11 cellular contexts compared by ENCODE assay signal in genomic region chr12:8037947-8038346, GRCh38. TPM values are rescaled to one million over a fixed set of nuclear protein-coding genes. Genes with fewer than 3 reads are reported as not detected.
DNase-seq lines count a peak whose midpoint lies in the region; ATAC-seq, FAIRE-seq and TF ChIP-seq lines count a peak whose summit lies in the region.
"Had no signal": no experiment of that assay in that cellular context is flagged by ENCODE, and none has a peak within 500 bp of the region (broad histone marks: within the 10 kb centered on the region; RNA-seq: fewer than 3 reads in every experiment).

No MANE protein-coding gene starts in this region.

- H3K4me3 ChIP-seq in left ventricle myocardium inferior (peak overlapping the region; percentile 97), K562 (no peak overlapping the region), mesendoderm (ENCODE audit: low read length) (no peak overlapping the region), upper lobe of left lung (peak overlapping the region in 1 of 4 donors; percentile 26)
- H3K4me3 ChIP-seq: MG63 had no signal

- ATAC-seq in K562 = no peak
- ATAC-seq in upper lobe of left lung (ENCODE audit: low FRiP score in 2 of 2) = no peak
- ATAC-seq in HG02798 (IDR thresholded peaks at IDR 0.05; ENCODE audit: poor library complexity, unreplicated experiment) = no peak

- H2BK5ac ChIP-seq in mesendoderm (ENCODE audit: low read length) = peak overlapping the region; percentile 53

- no peak overlapping the region for H2BK15ac ChIP-seq in mesendoderm (replicated peaks; ENCODE audit: low read depth)

- H3K9ac ChIP-seq in K562 (ENCODE audit: insufficient read depth in 1 of 2, low read depth in 2 of 2, low read length in 2 of 2) (no peak overlapping the region; a peak in 1 of 4 replicates), mesendoderm (ENCODE audit: low read length) (peak overlapping the region; percentile 12)

- H3K36me3 ChIP-seq in left ventricle myocardium inferior (peaks cover 32% of the 10 kb centered on the region), K562 (ENCODE audit: control insufficient read depth, insufficient read depth, low read length) (peaks cover 25% of the 10 kb centered on the region; the same call in 1 of the 3 replicates), mesendoderm (ENCODE audit: control insufficient read depth, insufficient read depth, low read length) (no peaks in the 10 kb centered on the region), upper lobe of left lung (peaks cover 7 to 37% (median 29%) of the 10 kb centered on the region in 4 donors)

- H3K27ac ChIP-seq in left ventricle myocardium inferior (replicated peaks) = peak overlapping the region; percentile 97
- no peak overlapping the region for H3K27ac ChIP-seq in K562 (ENCODE audit: extremely low read depth, low read depth, low read length)
- H3K27ac ChIP-seq in mesendoderm (ENCODE audit: low read depth, low read length) = no peak overlapping the region
- peak overlapping the region in 3 of 4 donors; percentile 61 to 70 (median 64) for H3K27ac ChIP-seq in upper lobe of left lung

- H3K4ac ChIP-seq in mesendoderm (ENCODE audit: low read depth, low read length) = no peak overlapping the region

- no peaks in the 10 kb centered on the region; the same call in 1 of the 2 replicates for H4K20me1 ChIP-seq in K562 (replicated peaks; ENCODE audit: control insufficient read depth, insufficient read depth, low read length)

- POLR2A ChIA-PET in K562 (lab: Yijun Ruan, JAX) = interaction anchor here (0.7 to 1.8 kb wide), 3 partner anchors 11 to 44 kb away, joined by 3 to 6 read pairs (median 4); partner anchors contain the start of gene C3AR1

- TF ChIP-seq POLR2A in K562 (conservative IDR thresholded peaks at IDR 0.05) = no peak
- no peak for TF ChIP-seq POLR2A in upper lobe of left lung (IDR thresholded peaks at IDR 0.05)

- CTCF ChIA-PET in K562 (lab: Yijun Ruan, JAX; ENCODE audit: low intra/inter-chr PET ratio) = no interaction called here

- DNase-seq in left ventricle myocardium inferior = no peak
- no peak for DNase-seq in cardiac septum (ENCODE audit: low spot score)
- peak in 3 of 4 experiments; percentile 20 to 38 (median 22) for DNase-seq in K562 (ENCODE audit: extremely low read depth in 1 of 4, low spot score in 3 of 4)
- DNase-seq in mesendoderm = no peak
- DNase-seq in upper lobe of left lung = no peak
- no peak for DNase-seq in DMS53 (lab: John Stamatoyannopoulos, UW)
- DNase-seq in NCI-H1694 (lab: John Stamatoyannopoulos, UW) = no peak
- DNase-seq: effector memory CD4-positive, alpha-beta T cell; MG63 had no signal

- peaks cover 19% of the 10 kb centered on the region for H3K79me1 ChIP-seq in mesendoderm (ENCODE audit: low read length)

- H3K79me2 ChIP-seq in K562 (ENCODE audit: control insufficient read depth, insufficient read depth, low read length) (peaks cover 41% of the 10 kb centered on the region), mesendoderm (ENCODE audit: control insufficient read depth, insufficient read depth, low read length) (peaks cover 7% of the 10 kb centered on the region)

- H2AFZ ChIP-seq in K562 (ENCODE audit: low read depth, low read length) = no peak overlapping the region

- WGBS in K562 (ENCODE audit: insufficient coverage, low coverage, missing lambda C conversion rate) = 10% methylated on average over 1 of the region's 6 CpGs
- WGBS in mesendoderm (ENCODE audit: extremely low coverage, insufficient coverage, low lambda C conversion rate) = no CpG with 5 or more reads among the region's 6 CpGs
- WGBS in upper lobe of left lung, 2 donors = 64 to 65% methylated on average over 6 of the region's 6 CpGs

- H3K9me3 ChIP-seq in left ventricle myocardium inferior (replicated peaks) = no peaks in the 10 kb centered on the region
- H3K9me3 ChIP-seq in K562 (replicated peaks; ENCODE audit: control insufficient read depth, insufficient read depth, low read depth, low read length) = no peaks in the 10 kb centered on the region
- H3K9me3 ChIP-seq in upper lobe of left lung = no peaks in the 10 kb centered on the region
- H3K9me3 ChIP-seq: MG63 had no signal

- H3K4me1 ChIP-seq in left ventricle myocardium inferior (peaks cover 72% of the 10 kb centered on the region), K562 (replicated peaks in 1 of 2; ENCODE audit: control insufficient read depth in 2 of 2, insufficient read depth in 2 of 2, low read length in 2 of 2) (peaks cover 35 to 54% of the 10 kb centered on the region in 2 experiments), mesendoderm (ENCODE audit: control insufficient read depth, low read depth, low read length) (peaks cover 47% of the 10 kb centered on the region), upper lobe of left lung (peaks cover 59 to 62% (median 61%) of the 10 kb centered on the region in 4 donors)

- intact Hi-C loops in left ventricle myocardium inferior (cut with micrococcal nuclease) = no loop called here
- intact Hi-C loops in cardiac septum (cut with DNase I) = no loop called here
- intact Hi-C loops in K562 (cut with micrococcal nuclease) = no loop called here

- H4K5ac ChIP-seq in mesendoderm (ENCODE audit: low read length) = no peak overlapping the region

- H2BK120ac ChIP-seq in mesendoderm (ENCODE audit: low read depth, low read length) = no peak overlapping the region

- H3K56ac ChIP-seq in mesendoderm (ENCODE audit: low read length) = peak overlapping the region; percentile 47

- peaks cover 2% of the 10 kb centered on the region for H3K9me1 ChIP-seq in K562 (ENCODE audit: control insufficient read depth, insufficient read depth, low read length)

- BruUV-seq in K562 (replicated peaks; lab: Mats Ljungman, UMichigan) = no TSS peak

- TF ChIP-seq RAD21 in K562 (CRISPR knock-in tag; conservative IDR thresholded peaks at IDR 0.05 in 1 of 2, IDR thresholded peaks at IDR 0.05 in 1 of 2) = no peak

- TF ChIP-seq EP300 in K562 (IDR thresholded peaks at IDR 0.05; ENCODE audit: low read length) (no peak), upper lobe of left lung (IDR thresholded peaks at IDR 0.05) (no peak)

- H3K4me2 ChIP-seq in K562 (ENCODE audit: insufficient read depth, low read length) = peak overlapping the region; percentile 73
- peak overlapping the region; percentile 28 for H3K4me2 ChIP-seq in mesendoderm (ENCODE audit: low read length)

- H3K27me3 ChIP-seq in left ventricle myocardium inferior (ENCODE audit: low read depth) (no peaks in the 10 kb centered on the region), K562 (ENCODE audit: control insufficient read depth in 2 of 2, insufficient read depth in 2 of 2, low read length in 2 of 2) (no peaks in the 10 kb centered on the region; a peak in 1 of 5 replicates), mesendoderm (ENCODE audit: insufficient read depth, low read length, poor library complexity) (no peaks in the 10 kb centered on the region), upper lobe of left lung (no peaks in the 10 kb centered on the region)
- H3K27me3 ChIP-seq: MG63 had no signal

- TF ChIP-seq CTCF in left ventricle myocardium inferior (IDR thresholded peaks at IDR 0.05; ENCODE audit: borderline replicate concordance) (no peak), K562 (IDR thresholded peaks at IDR 0.05 in 2 of 3, conservative IDR thresholded peaks at IDR 0.05 in 1 of 3; ENCODE audit: insufficient read depth in 2 of 3, low read depth in 1 of 3, low read length in 3 of 3) (no peak), upper lobe of left lung (IDR thresholded peaks at IDR 0.05) (no peak)

- no peak overlapping the region for H3K23ac ChIP-seq in mesendoderm (ENCODE audit: low read length)

- in situ Hi-C loops in K562 (cut with MboI) = no loop called here

- FAIRE-seq in K562 (lab: Jason Lieb, UNC) = peak; percentile 55

- no peak overlapping the region for H3K18ac ChIP-seq in mesendoderm (ENCODE audit: low read length)

- peak overlapping the region; percentile 24 for H2AK5ac ChIP-seq in mesendoderm (ENCODE audit: low read length)

- H4K8ac ChIP-seq in mesendoderm (ENCODE audit: low read depth, low read length) = no peak overlapping the region

RNA-seq across cellular contexts. Expression of gene FOXJ2, which starts 5.4 kb away (rescaled TPM):
- total RNA-seq in left ventricle myocardium inferior = 22.1 TPM
- total RNA-seq in cardiac septum = 25.1 TPM
- 4.7 and 7.3 TPM in 2 replicates for total RNA-seq in K562 (2011; cell fraction: chromatin; rRNA removed; ENCODE audit: low replicate concordance)
- total RNA-seq in K562 (2011; cell fraction: nucleolus; rRNA removed) = 4.7 and 4.9 TPM in 2 replicates
- 4.8 and 7.8 TPM in 2 replicates for total RNA-seq in K562 (2011; cell fraction: nucleoplasm; rRNA removed)
- total RNA-seq in K562 (2014; rRNA removed) = 2.9 and 4.0 TPM in 2 replicates
- total RNA-seq in K562 (2014; rRNA removed; fragmentation: Illumina TruSeq; extraction: Trizol) = 1.9 and 2.1 TPM in 2 replicates
- total RNA-seq in K562 (2015; rRNA removed; fragmentation: Illumina TruSeq; extraction: Trizol) = 2.4 and 2.5 TPM in 2 replicates
- 6.6 and 6.8 TPM in 2 replicates for total RNA-seq in K562 (2021)
- polyA plus RNA-seq in K562 (2011; rRNA removed) = 2.3 and 3.2 TPM in 2 replicates
- polyA plus RNA-seq in K562 (2011; cell fraction: cytosol; rRNA removed) = 1.6 and 2.1 TPM in 2 replicates
- 4.8 and 7.3 TPM in 2 replicates for polyA plus RNA-seq in K562 (2011; cell fraction: nucleus; rRNA removed)
- 5.1 and 6.6 TPM in 2 replicates for polyA plus RNA-seq in K562 (2012)
- polyA plus RNA-seq in K562 (2014; fragmentation: Illumina TruSeq; extraction: Trizol) = 5.7 and 7.5 TPM in 2 replicates
- 1 to 10 TPM; 1.0 to 1.1 TPM for polyA plus RNA-seq in K562 (2014; fragmentation: Nextera tagmentation; extraction: Ambion mirVana)
- polyA plus RNA-seq in K562 (2014; rRNA removed) = 3.7 and 4.2 TPM in 2 replicates
- polyA minus RNA-seq in K562 (2011; rRNA and poly(A)+ RNA removed) = 2.2 TPM in 2 replicates
- 2.2 and 3.4 TPM in 2 replicates for polyA minus RNA-seq in K562 (2011; cell fraction: cytosol; rRNA and poly(A)+ RNA removed)
- polyA minus RNA-seq in K562 (2011; cell fraction: nucleus; rRNA and poly(A)+ RNA removed) = 1.6 and 2.4 TPM in 2 replicates
- 6.4 TPM for polyA plus RNA-seq in mesendoderm (2013, experiment 1 of 2)
- 6.6 TPM for polyA plus RNA-seq in mesendoderm (2013, experiment 2 of 2)
- total RNA-seq in upper lobe of left lung = 10 to 100 TPM; 14.7 to 25.1 (median 18.4) TPM

RNA-seq across cellular contexts. Expression of gene C3AR1, which starts 28.2 kb away (rescaled TPM):
- total RNA-seq in left ventricle myocardium inferior (5.5 TPM), cardiac septum (4.2 TPM), K562 (2014; rRNA removed) (2.2 and 2.5 TPM in 2 replicates), K562 (2014; rRNA removed; fragmentation: Illumina TruSeq; extraction: Trizol) (3.7 and 3.8 TPM in 2 replicates), K562 (2015; rRNA removed; fragmentation: Illumina TruSeq; extraction: Trizol) (2.4 and 2.5 TPM in 2 replicates), K562 (2021) (3.5 and 3.9 TPM in 2 replicates), upper lobe of left lung (10 to 100 TPM in 5 of 6 donors, 1 to 10 TPM in 1; 2.4 to 68.7 (median 23.5) TPM)
- 8.0 and 9.9 TPM in 2 replicates for total RNA-seq in K562 (2011; cell fraction: chromatin; rRNA removed; ENCODE audit: low replicate concordance)
- total RNA-seq in K562 (2011; cell fraction: nucleolus; rRNA removed) = 8.6 and 12.2 TPM in 2 replicates
- total RNA-seq in K562 (2011; cell fraction: nucleoplasm; rRNA removed) = 8.4 and 9.2 TPM in 2 replicates
- polyA plus RNA-seq in K562 (2011; rRNA removed) (3.6 and 9.5 TPM in 2 replicates), K562 (2014; fragmentation: Illumina TruSeq; extraction: Trizol) (7.0 and 7.2 TPM in 2 replicates), K562 (2014; fragmentation: Nextera tagmentation; extraction: Ambion mirVana) (10 to 100 TPM; 11.5 to 12.9 TPM), K562 (2014; rRNA removed) (4.7 and 5.3 TPM in 2 replicates)
- polyA plus RNA-seq in K562 (2011; cell fraction: cytosol; rRNA removed) = 4.2 and 13.5 TPM in 2 replicates
- 3.5 and 8.0 TPM in 2 replicates for polyA plus RNA-seq in K562 (2011; cell fraction: nucleus; rRNA removed)
- polyA plus RNA-seq in K562 (2012) = 4.2 and 4.7 TPM in 2 replicates
- polyA minus RNA-seq in K562 (2011; rRNA and poly(A)+ RNA removed) = 4.7 and 8.5 TPM in 2 replicates
- 0.64 and 5.8 TPM in 2 replicates for polyA minus RNA-seq in K562 (2011; cell fraction: cytosol; rRNA and poly(A)+ RNA removed)
- polyA minus RNA-seq in K562 (2011; cell fraction: nucleus; rRNA and poly(A)+ RNA removed) = 1.8 and 2.4 TPM in 2 replicates
- not detected for polyA plus RNA-seq in mesendoderm (2013, experiment 1 of 2)
- polyA plus RNA-seq in mesendoderm (2013, experiment 2 of 2) = not detected
- total RNA-seq: lung microvascular endothelial cell had no signal

RNA-seq across cellular contexts. Expression of gene NECAP1, which starts 44.1 kb away (rescaled TPM):
- total RNA-seq in left ventricle myocardium inferior = 15.4 TPM
- 19.0 TPM for total RNA-seq in cardiac septum
- 30.9 and 56.0 TPM in 2 replicates for total RNA-seq in K562 (2011; cell fraction: chromatin; rRNA removed; ENCODE audit: low replicate concordance)
- 19.0 and 19.1 TPM in 2 replicates for total RNA-seq in K562 (2011; cell fraction: nucleolus; rRNA removed)
- 36.8 and 50.1 TPM in 2 replicates for total RNA-seq in K562 (2011; cell fraction: nucleoplasm; rRNA removed)
- total RNA-seq in K562 (2014; rRNA removed) = 21.7 and 21.9 TPM in 2 replicates
- 21.0 and 23.6 TPM in 2 replicates for total RNA-seq in K562 (2014; rRNA removed; fragmentation: Illumina TruSeq; extraction: Trizol)
- total RNA-seq in K562 (2015; rRNA removed; fragmentation: Illumina TruSeq; extraction: Trizol) = 22.8 and 27.4 TPM in 2 replicates
- 18.9 and 21.7 TPM in 2 replicates for total RNA-seq in K562 (2021)
- 19.1 and 20.9 TPM in 2 replicates for polyA plus RNA-seq in K562 (2011; rRNA removed)
- polyA plus RNA-seq in K562 (2011; cell fraction: cytosol; rRNA removed) = 18.7 and 21.6 TPM in 2 replicates
- polyA plus RNA-seq in K562 (2011; cell fraction: nucleus; rRNA removed) = 31.6 and 38.3 TPM in 2 replicates
- 11.3 and 13.4 TPM in 2 replicates for polyA plus RNA-seq in K562 (2012)
- polyA plus RNA-seq in K562 (2014; fragmentation: Illumina TruSeq; extraction: Trizol) = 17.1 and 18.1 TPM in 2 replicates
- polyA plus RNA-seq in K562 (2014; fragmentation: Nextera tagmentation; extraction: Ambion mirVana) = 10 to 100 TPM; 22.1 to 32.8 TPM
- 19.0 and 22.5 TPM in 2 replicates for polyA plus RNA-seq in K562 (2014; rRNA removed)
- 26.2 and 32.6 TPM in 2 replicates for polyA minus RNA-seq in K562 (2011; rRNA and poly(A)+ RNA removed)
- 15.3 and 16.4 TPM in 2 replicates for polyA minus RNA-seq in K562 (2011; cell fraction: cytosol; rRNA and poly(A)+ RNA removed)
- 11.2 and 28.4 TPM in 2 replicates for polyA minus RNA-seq in K562 (2011; cell fraction: nucleus; rRNA and poly(A)+ RNA removed)
- 16.1 TPM for polyA plus RNA-seq in mesendoderm (2013, experiment 1 of 2)
- polyA plus RNA-seq in mesendoderm (2013, experiment 2 of 2) = 16.1 TPM
- total RNA-seq in upper lobe of left lung = 10 to 100 TPM; 30.9 to 55.9 (median 36.1) TPM

Comparison
In these comparisons a context has a peak if more than half of its experiments do, and no peak if none do; other contexts are left out.
1. DNase-seq: peak in K562 (3 of 4); none in left ventricle myocardium inferior (single experiment), cardiac septum (single experiment), mesendoderm (single experiment), upper lobe of left lung (0 of 2), DMS53 (single experiment) and NCI-H1694 (single experiment).
2. H3K27ac ChIP-seq: peak in left ventricle myocardium inferior (single experiment) and upper lobe of left lung (3 of 4); none in K562 (single experiment) and mesendoderm (single experiment).